Comparison of ENCODE assay signal across 13 cellular contexts in genomic region chr14:75989134-75989533, GRCh38. TPM values are rescaled to one million over a fixed set of nuclear protein-coding genes. Genes with fewer than 3 reads are reported as not detected.
A peak's percentile ranks its signal among the peaks of the same experiment; 100 is the strongest.
DNase-seq lines count a peak whose midpoint lies in the region; ATAC-seq and TF ChIP-seq lines count a peak whose summit lies in the region.
"Had no signal": no experiment of that assay in that cellular context is flagged by ENCODE, and none has a peak within 500 bp of the region (broad histone marks: within the 10 kb centered on the region; RNA-seq: fewer than 3 reads in every experiment).

No MANE protein-coding gene starts in this region.

- no peaks in the 10 kb centered on the region for H3K27me3 ChIP-seq in tibial nerve
- H3K27me3 ChIP-seq: MG63 had no signal

- peak overlapping the region in 3 of 4 donors; percentile 31 to 67 (median 62) for H3K27ac ChIP-seq in tibial nerve

- peaks cover 0 to 35% (median 0%) of the 10 kb centered on the region in 3 donors for H3K36me3 ChIP-seq in tibial nerve
- H3K36me3 ChIP-seq: MG63 had no signal

- no peak for ATAC-seq in GM18870 (IDR thresholded peaks at IDR 0.05; ENCODE audit: unreplicated experiment)

- TF ChIP-seq POLR2A in tibial nerve (IDR thresholded peaks at IDR 0.05) = no peak
- no peak for TF ChIP-seq POLR2A in erythroblast (IDR thresholded peaks at IDR 0.05; ENCODE audit: low read length)

- peak; percentile 45 for DNase-seq in M059J (ENCODE audit: low read depth)
- peak; percentile 71 for DNase-seq in epithelial cell of proximal tubule (ENCODE audit: low read depth)
- DNase-seq in lung microvascular endothelial cell (ENCODE audit: low read depth in 2 of 2) = peak; percentile 98 to 99
- DNase-seq in tibial nerve (ENCODE audit: low spot score in 2 of 2) = peak in 1 of 2 donors; percentile 65
- no peak for DNase-seq in erythroblast (lab: John Stamatoyannopoulos, UW)
- no peak for DNase-seq in ureter (ENCODE audit: low spot score)
- no peak for DNase-seq in EL
- DNase-seq: activated CD4-positive, alpha-beta T cell treated with anti-CD3 and anti-CD28 coated beads for 4 hours; activated effector memory CD4-positive, alpha-beta T cell treated with Interleukin-2 at 50 U/mL for 16 hours; Calu3; MG63; NCI-H526 treated with DMSO at 0.1 percent for 48 hours had no signal

- 63 to 68% methylated on average over 6 of the region's 6 CpGs for WGBS in tibial nerve, 2 donors

- H3K9me3 ChIP-seq in tibial nerve = no peaks in the 10 kb centered on the region
- H3K9me3 ChIP-seq: MG63 had no signal

- peak; percentile 64 to 81 for TF ChIP-seq EP300 in tibial nerve (IDR thresholded peaks at IDR 0.05)

- TF ChIP-seq CTCF in epithelial cell of proximal tubule (conservative IDR thresholded peaks at IDR 0.05; ENCODE audit: low read depth, low read length) = no peak
- TF ChIP-seq CTCF in tibial nerve (IDR thresholded peaks at IDR 0.05) = no peak

- no peak overlapping the region for H3K4me3 ChIP-seq in epithelial cell of proximal tubule (ENCODE audit: low read depth, low read length)
- no peak overlapping the region for H3K4me3 ChIP-seq in tibial nerve
- H3K4me3 ChIP-seq: MG63 had no signal

- peaks cover 0 to 39% (median 2%) of the 10 kb centered on the region in 4 donors for H3K4me1 ChIP-seq in tibial nerve

RNA-seq across cellular contexts. Expression of gene IFT43, which starts 3.6 kb away (rescaled TPM):
- 29.5 and 33.4 TPM in 2 replicates for total RNA-seq in M059J (2014; rRNA removed; shearing (Covaris generic))
- total RNA-seq in epithelial cell of proximal tubule (28.3 and 28.6 TPM in 2 replicates), lung microvascular endothelial cell (18.7 and 22.6 TPM in 2 replicates), tibial nerve (10 to 100 TPM; 16.2 to 31.4 (median 26.1) TPM), ureter (39.9 TPM)

RNA-seq across cellular contexts. Expression of gene TGFB3, which starts 7.3 kb away (rescaled TPM):
- 2.2 and 2.4 TPM in 2 replicates for total RNA-seq in M059J (2014; rRNA removed; shearing (Covaris generic))
- 0.36 and 1.3 TPM in 2 replicates for total RNA-seq in epithelial cell of proximal tubule
- 2.0 and 4.0 TPM in 2 replicates for total RNA-seq in lung microvascular endothelial cell
- 10 to 100 TPM in 1 of 4 donors, 1 to 10 TPM in 3; 3.1 to 10.0 (median 5.6) TPM for total RNA-seq in tibial nerve
- 315 TPM for total RNA-seq in ureter

Comparison
In these comparisons a context has a peak if more than half of its experiments do, and no peak if none do; other contexts are left out.
1. DNase-seq: peak in M059J (single experiment), epithelial cell of proximal tubule (single experiment) and lung microvascular endothelial cell (2 of 2); none in erythroblast (0 of 2), ureter (single experiment) and EL (single experiment).
2. RNA of gene TGFB3, which starts 7.3 kb away (total RNA-seq): 315 TPM in ureter (single experiment); 3.1 to 10.0 TPM in tibial nerve, 2.0 to 4.0 TPM in lung microvascular endothelial cell, 2.2 to 2.4 TPM in M059J and 0.36 to 1.3 TPM in epithelial cell of proximal tubule; every median in the first group is over 10 times any median in the second.